9 cellular contexts compared by ENCODE assay signal in the genomic region with DNA sequence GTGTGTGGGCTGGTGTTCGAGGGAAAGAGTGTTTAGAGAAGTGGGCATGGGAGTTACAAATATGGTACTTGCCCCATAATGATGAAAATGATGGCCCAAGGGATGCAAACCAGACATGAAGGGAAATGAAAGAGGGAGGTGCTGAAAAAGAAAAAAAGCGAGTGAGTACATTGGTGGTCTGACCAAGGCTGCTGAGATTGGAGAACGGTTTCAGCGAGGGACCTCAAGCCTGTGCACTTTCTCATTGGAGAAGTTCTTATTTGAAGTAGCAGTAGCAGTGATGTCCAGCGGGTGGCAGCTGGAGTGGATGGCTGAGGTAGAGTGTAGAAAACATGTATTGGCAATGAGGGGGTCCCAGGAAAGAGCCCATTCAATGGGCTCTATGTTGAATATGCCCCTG. TPM values are rescaled to one million over a fixed set of nuclear protein-coding genes. Genes with fewer than 3 reads are reported as not detected.
DNase-seq lines count a peak whose midpoint lies in the region; ATAC-seq and TF ChIP-seq lines count a peak whose summit lies in the region.
"Had no signal": no experiment of that assay in that cellular context is flagged by ENCODE, and none has a peak within 500 bp of the region (broad histone marks: within the 10 kb centered on the region; RNA-seq: fewer than 3 reads in every experiment).

No MANE protein-coding gene starts in this region.

- no peak overlapping the region for H3K4me2 ChIP-seq in MM.1S (ENCODE audit: low read depth, low read length)

- no peaks in the 10 kb centered on the region for H3K9me3 Mint-ChIP-seq in naive B cell

- H3K4me1 ChIP-seq in MM.1S (ENCODE audit: low read length), result peaks cover 36% of the 10 kb centered on the region

- H3K9me2 ChIP-seq in MM.1S (replicated peaks; ENCODE audit: insufficient read depth, low read length), result no peaks in the 10 kb centered on the region

- H3K4me1 Mint-ChIP-seq in naive B cell, result peaks cover 38 to 51% (median 39%) of the 10 kb centered on the region in 3 donors

- no peaks in the 10 kb centered on the region for H3K36me3 Mint-ChIP-seq in naive B cell

- in situ Hi-C loops in GM13977 (cut with MboI; ENCODE audit: low pct_unique_long_range_greater_than_20kb, low sequenced_read_pairs, unreplicated experiment), result no loop called here

- peak; percentile 42 for TF ChIP-seq CTCF in GM13977 (IDR thresholded peaks at IDR 0.05; ENCODE audit: extremely low read depth, insufficient read depth, missing control alignments)
- TF ChIP-seq CTCF in MM.1S (IDR thresholded peaks at IDR 0.05; ENCODE audit: low read length), result peak; percentile 34

- DNase-seq in GM13977 (ENCODE audit: low spot score) (no peak), MM.1S (no peak), naive B cell (no peak), hippocampal formation (lab: John Stamatoyannopoulos, UW) (no peak)
- DNase-seq in stimulated activated CD4-positive, alpha-beta T cell treated with anti-CD3 and anti-CD28 coated beads, Interleukin-4, amount 100 ng/mL, for 4 hours, result no peak
- DNase-seq: dorsolateral prefrontal cortex, NCI-H2227 treated with DMSO at 0.1 percent for 48 hours had no signal

- H3K27ac ChIP-seq in MM.1S (ENCODE audit: low read length), result no peak overlapping the region
- H3K27ac ChIP-seq: dorsolateral prefrontal cortex had no signal

- H4K20me1 ChIP-seq in MM.1S (ENCODE audit: insufficient read depth, low read length), result no peaks in the 10 kb centered on the region

- no peaks in the 10 kb centered on the region for H3K27me3 Mint-ChIP-seq in naive B cell

- H3K36me3 ChIP-seq in MM.1S (replicated peaks; ENCODE audit: insufficient read depth, low read length), result no peaks in the 10 kb centered on the region

- H3K4me3 Mint-ChIP-seq in naive B cell, result peak overlapping the region in 2 of 8 donors; percentile 13 to 26

- no peaks in the 10 kb centered on the region for H3K9me3 ChIP-seq in MM.1S (replicated peaks; ENCODE audit: insufficient read depth, low read length)

- ATAC-seq in GM21576 (IDR thresholded peaks at IDR 0.05; ENCODE audit: unreplicated experiment) (peak; percentile 51), naive B cell (ENCODE audit: low read depth in 2 of 2) (peak; percentile 59 to 62), HG03045 (IDR thresholded peaks at IDR 0.05; ENCODE audit: unreplicated experiment) (no peak)

- peak overlapping the region in 5 of 6 donors; percentile 8 to 82 (median 29) for H3K27ac Mint-ChIP-seq in naive B cell

- H3F3A ChIP-seq in MM.1S (ENCODE audit: insufficient read depth, low read length), result peaks cover 5% of the 10 kb centered on the region; the same call in 1 of the 2 replicates

- H3K4me3 ChIP-seq in MM.1S (ENCODE audit: low read length), result no peak overlapping the region
- H3K4me3 ChIP-seq: dorsolateral prefrontal cortex had no signal

- no peak overlapping the region for H3K9ac ChIP-seq in MM.1S (ENCODE audit: low read length)

- H3K27me3 ChIP-seq in MM.1S (replicated peaks; ENCODE audit: insufficient read depth, low read length), result no peaks in the 10 kb centered on the region

- H2AFZ ChIP-seq in MM.1S (ENCODE audit: low read length), result no peak overlapping the region

- H3K79me2 ChIP-seq in MM.1S (ENCODE audit: low read length), result no peaks in the 10 kb centered on the region

RNA-seq across cellular contexts. Expression of gene TNFAIP3, which starts 54.8 kb away (rescaled TPM):
- polyA plus RNA-seq in naive B cell (ENCODE audit: low read depth in 6 of 6), result 10 to 100 TPM in 5 of 6 donors, 1 to 10 TPM in 1; 4.0 to 48.4 (median 33.8) TPM
